ENCODE assay signal across 1 cellular context in the genomic region with DNA sequence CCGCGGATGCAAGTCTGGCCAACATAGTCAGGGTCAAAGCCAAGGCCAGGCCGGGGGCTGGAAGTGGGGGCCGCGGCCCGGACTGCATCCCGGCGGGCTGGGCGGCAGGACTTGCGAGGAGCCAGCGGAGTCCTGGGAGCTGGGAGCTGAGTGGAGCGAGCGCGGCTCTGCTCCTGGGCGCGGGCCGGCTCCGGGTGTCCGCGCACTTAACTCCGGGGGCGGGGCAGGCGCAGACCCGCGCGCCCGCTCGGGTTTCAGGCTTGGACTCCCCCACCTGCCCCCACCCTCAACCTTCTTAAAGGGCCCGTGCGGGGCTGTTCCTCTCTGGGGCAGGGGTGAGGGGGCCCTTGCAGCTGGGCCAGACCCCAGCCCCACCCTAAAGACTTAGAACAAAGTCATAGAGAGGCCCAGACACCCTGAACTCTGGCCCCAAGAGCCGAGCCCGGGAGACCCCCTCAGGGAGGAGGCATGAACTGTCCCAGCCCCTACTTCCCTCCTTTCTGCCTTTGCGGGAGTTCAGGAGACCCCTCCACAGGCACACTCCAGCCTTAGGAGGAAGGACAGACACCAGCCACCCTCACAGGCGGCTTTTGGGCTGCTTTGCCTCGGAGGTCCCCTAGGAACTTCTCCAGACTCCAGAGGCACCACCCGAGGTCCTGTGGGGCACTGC.
TF ChIP-seq lines count a peak whose summit lies in the region.

A gene with protein sequence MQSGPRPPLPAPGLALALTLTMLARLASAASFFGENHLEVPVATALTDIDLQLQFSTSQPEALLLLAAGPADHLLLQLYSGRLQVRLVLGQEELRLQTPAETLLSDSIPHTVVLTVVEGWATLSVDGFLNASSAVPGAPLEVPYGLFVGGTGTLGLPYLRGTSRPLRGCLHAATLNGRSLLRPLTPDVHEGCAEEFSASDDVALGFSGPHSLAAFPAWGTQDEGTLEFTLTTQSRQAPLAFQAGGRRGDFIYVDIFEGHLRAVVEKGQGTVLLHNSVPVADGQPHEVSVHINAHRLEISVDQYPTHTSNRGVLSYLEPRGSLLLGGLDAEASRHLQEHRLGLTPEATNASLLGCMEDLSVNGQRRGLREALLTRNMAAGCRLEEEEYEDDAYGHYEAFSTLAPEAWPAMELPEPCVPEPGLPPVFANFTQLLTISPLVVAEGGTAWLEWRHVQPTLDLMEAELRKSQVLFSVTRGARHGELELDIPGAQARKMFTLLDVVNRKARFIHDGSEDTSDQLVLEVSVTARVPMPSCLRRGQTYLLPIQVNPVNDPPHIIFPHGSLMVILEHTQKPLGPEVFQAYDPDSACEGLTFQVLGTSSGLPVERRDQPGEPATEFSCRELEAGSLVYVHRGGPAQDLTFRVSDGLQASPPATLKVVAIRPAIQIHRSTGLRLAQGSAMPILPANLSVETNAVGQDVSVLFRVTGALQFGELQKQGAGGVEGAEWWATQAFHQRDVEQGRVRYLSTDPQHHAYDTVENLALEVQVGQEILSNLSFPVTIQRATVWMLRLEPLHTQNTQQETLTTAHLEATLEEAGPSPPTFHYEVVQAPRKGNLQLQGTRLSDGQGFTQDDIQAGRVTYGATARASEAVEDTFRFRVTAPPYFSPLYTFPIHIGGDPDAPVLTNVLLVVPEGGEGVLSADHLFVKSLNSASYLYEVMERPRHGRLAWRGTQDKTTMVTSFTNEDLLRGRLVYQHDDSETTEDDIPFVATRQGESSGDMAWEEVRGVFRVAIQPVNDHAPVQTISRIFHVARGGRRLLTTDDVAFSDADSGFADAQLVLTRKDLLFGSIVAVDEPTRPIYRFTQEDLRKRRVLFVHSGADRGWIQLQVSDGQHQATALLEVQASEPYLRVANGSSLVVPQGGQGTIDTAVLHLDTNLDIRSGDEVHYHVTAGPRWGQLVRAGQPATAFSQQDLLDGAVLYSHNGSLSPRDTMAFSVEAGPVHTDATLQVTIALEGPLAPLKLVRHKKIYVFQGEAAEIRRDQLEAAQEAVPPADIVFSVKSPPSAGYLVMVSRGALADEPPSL (N-terminal part only) (minus strand): TSS at position 181 of the 670 bp plus-strand sequence. CDS start 93 bp downstream, at position 88.

TF ChIP-seq in SK-N-SH treated with all-trans-retinoic acid at 6 μM for 48 hours, 23 proteins besides CTCF, POLR2A, EP300 and RAD21 (continued from another document):
- TF ChIP-seq, protein P1, sequence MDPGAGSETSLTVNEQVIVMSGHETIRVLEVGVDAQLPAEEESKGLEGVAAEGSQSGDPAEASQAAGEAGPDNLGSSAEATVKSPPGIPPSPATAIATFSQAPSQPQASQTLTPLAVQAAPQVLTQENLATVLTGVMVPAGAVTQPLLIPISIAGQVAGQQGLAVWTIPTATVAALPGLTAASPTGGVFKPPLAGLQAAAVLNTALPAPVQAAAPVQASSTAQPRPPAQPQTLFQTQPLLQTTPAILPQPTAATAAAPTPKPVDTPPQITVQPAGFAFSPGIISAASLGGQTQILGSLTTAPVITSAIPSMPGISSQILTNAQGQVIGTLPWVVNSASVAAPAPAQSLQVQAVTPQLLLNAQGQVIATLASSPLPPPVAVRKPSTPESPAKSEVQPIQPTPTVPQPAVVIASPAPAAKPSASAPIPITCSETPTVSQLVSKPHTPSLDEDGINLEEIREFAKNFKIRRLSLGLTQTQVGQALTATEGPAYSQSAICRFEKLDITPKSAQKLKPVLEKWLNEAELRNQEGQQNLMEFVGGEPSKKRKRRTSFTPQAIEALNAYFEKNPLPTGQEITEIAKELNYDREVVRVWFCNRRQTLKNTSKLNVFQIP (CRISPR knock-in tag; IDR thresholded peaks at IDR 0.05; ENCODE audit: borderline replicate concordance, low read depth), result no peak
- TF ChIP-seq RARB (CRISPR knock-in tag; IDR thresholded peaks at IDR 0.05) (no peak), ESRRG (CRISPR knock-in tag; IDR thresholded peaks at IDR 0.05) (no peak), ZNF70 (CRISPR knock-in tag; IDR thresholded peaks at IDR 0.05) (no peak), ZNF8 (CRISPR knock-in tag; IDR thresholded peaks at IDR 0.05) (no peak), ZC3H10 (CRISPR knock-in tag; IDR thresholded peaks at IDR 0.05) (no peak)
